In the genomic region with DNA sequence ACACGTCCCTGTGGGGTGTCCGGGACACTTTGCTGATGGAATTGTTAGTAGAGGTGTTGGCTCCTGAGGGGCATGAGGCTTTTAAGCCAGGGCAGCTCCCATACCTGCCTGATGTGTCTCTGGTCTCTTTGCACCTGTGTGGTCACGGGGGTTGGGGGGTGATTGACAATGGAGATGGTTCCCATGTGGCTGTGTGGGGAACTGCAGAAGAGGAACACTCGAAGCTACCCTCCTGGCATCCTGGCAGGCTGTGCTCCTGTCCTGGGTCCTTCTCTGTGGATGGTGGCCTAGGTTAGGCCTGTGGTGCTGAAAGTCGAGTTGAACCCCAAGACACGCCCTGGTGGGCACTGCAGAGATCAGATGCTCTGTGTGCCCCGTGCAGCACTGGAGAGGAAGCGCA, we compare ENCODE assay signal across 12 cellular contexts.
DNase-seq lines count a peak whose midpoint lies in the region; ATAC-seq, FAIRE-seq and TF ChIP-seq lines count a peak whose summit lies in the region.
"Had no signal": no experiment of that assay in that cellular context is flagged by ENCODE, and none has a peak within 500 bp of the region (broad histone marks: within the 10 kb centered on the region; RNA-seq: fewer than 3 reads in every experiment).

No MANE protein-coding gene starts in this region.

- no peak for FAIRE-seq in HepG2 (lab: Jason Lieb, UNC)

- TF ChIP-seq POLR2A in HepG2 (IDR thresholded peaks at IDR 0.05; ENCODE audit: insufficient read depth in 1 of 2, low read depth in 2 of 2, low read length in 2 of 2) (no peak), right lobe of liver (IDR thresholded peaks at IDR 0.05) (no peak), thyroid gland (IDR thresholded peaks at IDR 0.05) (no peak)

- CTCF ChIA-PET in HepG2 (lab: Yijun Ruan, JAX; ENCODE audit: low intra/inter-chr PET ratio, low total read pairs) = no interaction called here
- CTCF ChIA-PET in PC-9 (lab: Charles Lee) = interaction anchor here (0.6 kb wide), 1 partner anchor 31 kb away, joined by 3 read pairs; no protein-coding TSS in a partner anchor

- H3K4me2 ChIP-seq in HepG2 (ENCODE audit: low read depth, low read length) = no peak overlapping the region
- no peak overlapping the region for H3K4me2 ChIP-seq in PC-9

- H3K79me2 ChIP-seq in HepG2 (ENCODE audit: insufficient read depth, low read length) = no peaks in the 10 kb centered on the region
- no peaks in the 10 kb centered on the region for H3K79me2 ChIP-seq in PC-9 (ENCODE audit: low read depth)

- H3F3A ChIP-seq in PC-9 (ENCODE audit: insufficient read depth, low read depth) = peaks cover 1% of the 10 kb centered on the region; the same call in 1 of the 2 replicates

- peaks cover 0 to 52% of the 10 kb centered on the region in 2 experiments; a peak in 3 of 5 replicates for H3K27me3 ChIP-seq in HepG2 (ENCODE audit: control insufficient read depth in 1 of 2, insufficient read depth in 2 of 2, low read length in 2 of 2)
- no peaks in the 10 kb centered on the region for H3K27me3 ChIP-seq in right lobe of liver
- H3K27me3 ChIP-seq in PC-9 (ENCODE audit: insufficient read depth, low read depth) = no peaks in the 10 kb centered on the region; the same call in 1 of the 2 replicates
- H3K27me3 ChIP-seq in foreskin keratinocyte = peaks cover 3% of the 10 kb centered on the region
- H3K27me3 ChIP-seq in thyroid gland = no peaks in the 10 kb centered on the region
- no peaks in the 10 kb centered on the region for H3K27me3 ChIP-seq in psoas muscle (ENCODE audit: insufficient read depth in 3 of 3, low read length in 2 of 3)

- H3K9me2 ChIP-seq in PC-9 (ENCODE audit: insufficient read depth) = no peaks in the 10 kb centered on the region

- no peak for DNase-seq in HepG2 (ENCODE audit: low spot score)
- DNase-seq in right lobe of liver = no peak
- DNase-seq in PC-9 = no peak
- DNase-seq in foreskin keratinocyte = no peak
- DNase-seq in thyroid gland = no peak
- no peak for DNase-seq in psoas muscle
- DNase-seq in NCI-H345 treated with DMSO at 0.1 percent for 48 hours (lab: John Stamatoyannopoulos, UW; ENCODE audit: unreplicated experiment) = no peak
- DNase-seq in AG08396 (ENCODE audit: low spot score) = no peak
- DNase-seq: effector CD4-positive, alpha-beta T cell; head of caudate nucleus; left ventricle myocardium superior; NCI-H345 had no signal

- H3K9me3 ChIP-seq in HepG2 (ENCODE audit: low read length) (no peaks in the 10 kb centered on the region), right lobe of liver (no peaks in the 10 kb centered on the region), PC-9 (ENCODE audit: insufficient read depth, low read depth) (no peaks in the 10 kb centered on the region), thyroid gland (no peaks in the 10 kb centered on the region), psoas muscle (no peaks in the 10 kb centered on the region)

- ATAC-seq in HepG2 (peak; percentile 79), right lobe of liver (no peak), foreskin keratinocyte (peak; percentile 62), psoas muscle (no peak)
- ATAC-seq: left ventricle myocardium superior had no signal

- intact Hi-C loops in HepG2 (cut with micrococcal nuclease; ENCODE audit: unreplicated experiment) (no loop called here), right lobe of liver (cut with DNase I) (no loop called here), PC-9 (cut with micrococcal nuclease; ENCODE audit: unreplicated experiment) (no loop called here), thyroid gland (cut with DNase I) (no loop called here), psoas muscle (cut with DNase I) (no loop called here)

- in situ Hi-C loops in HepG2 (cut with HindIII; ENCODE audit: extremely low pct_ligation_motif_present, low pct_unique_long_range_greater_than_20kb) = no loop called here

- H3K27ac ChIP-seq in HepG2 (ENCODE audit: extremely low read length, insufficient read depth, low read length) (no peak overlapping the region), right lobe of liver (no peak overlapping the region), PC-9 (no peak overlapping the region), foreskin keratinocyte (no peak overlapping the region), thyroid gland (peak overlapping the region in 2 of 3 donors; percentile 17 to 50), psoas muscle (no peak overlapping the region)

- WGBS in HepG2 (ENCODE audit: low lambda C conversion rate) = 0% methylated on average over 3 of the region's 8 CpGs
- WGBS in right lobe of liver (ENCODE audit: insufficient coverage, low coverage, low lambda C conversion rate, missing lambda C conversion rate) = 73% methylated on average over 2 of the region's 8 CpGs
- WGBS in thyroid gland, 2 donors = 73 to 82% methylated on average over 5 to 6 of the region's 8 CpGs
- 80 to 82% (median 81%) methylated on average over 8 of the region's 8 CpGs for WGBS in psoas muscle, 3 donors

- TF ChIP-seq EP300 in HepG2 (IDR thresholded peaks at IDR 0.05; ENCODE audit: low read depth in 2 of 2, low read length in 2 of 2) (no peak), HepG2 (CRISPR knock-in tag; IDR thresholded peaks at IDR 0.05; ENCODE audit: borderline replicate concordance) (no peak)

- H3K4me3 ChIP-seq in HepG2 (replicated peaks in 1 of 3; ENCODE audit: insufficient read depth in 1 of 3, low read depth in 2 of 3, low read length in 3 of 3) = no peak overlapping the region
- H3K4me3 ChIP-seq in right lobe of liver = no peak overlapping the region
- no peak overlapping the region for H3K4me3 ChIP-seq in PC-9
- H3K4me3 ChIP-seq in thyroid gland (replicated peaks in 1 of 3) = no peak overlapping the region
- H3K4me3 ChIP-seq in psoas muscle = no peak overlapping the region

- no peak overlapping the region for H2AFZ ChIP-seq in HepG2 (ENCODE audit: low read length)
- H2AFZ ChIP-seq in PC-9 = no peak overlapping the region

- no peaks in the 10 kb centered on the region for H3K36me3 ChIP-seq in HepG2 (replicated peaks in 1 of 2; ENCODE audit: control insufficient read depth in 1 of 2, insufficient read depth in 2 of 2, low read length in 2 of 2)
- H3K36me3 ChIP-seq in right lobe of liver = no peaks in the 10 kb centered on the region
- no peaks in the 10 kb centered on the region for H3K36me3 ChIP-seq in PC-9 (ENCODE audit: low read depth)
- H3K36me3 ChIP-seq in thyroid gland = no peaks in the 10 kb centered on the region
- H3K36me3 ChIP-seq in psoas muscle (ENCODE audit: insufficient read depth in 1 of 2, low read depth in 1 of 2) = no peaks in the 10 kb centered on the region

- TF ChIP-seq CTCF in HepG2 (CRISPR knock-in tag; IDR thresholded peaks at IDR 0.05) = peak; percentile 20
- TF ChIP-seq CTCF in right lobe of liver (IDR thresholded peaks at IDR 0.05) = no peak
- TF ChIP-seq CTCF in PC-9 (conservative IDR thresholded peaks at IDR 0.05) = peak; percentile 43
- peak; percentile 29 for TF ChIP-seq CTCF in foreskin keratinocyte (conservative IDR thresholded peaks at IDR 0.05)
- TF ChIP-seq CTCF in thyroid gland (IDR thresholded peaks at IDR 0.05) = no peak
- TF ChIP-seq CTCF in psoas muscle (IDR thresholded peaks at IDR 0.05) = no peak

- BruUV-seq in HepG2 (replicated peaks; lab: Mats Ljungman, UMichigan) = no TSS peak
- no TSS peak for BruUV-seq in PC-9 (replicated peaks; lab: Mats Ljungman, UMichigan)

- no peak overlapping the region for H3K9ac ChIP-seq in HepG2 (ENCODE audit: insufficient read depth, low read depth, low read length)

- POLR2A ChIA-PET in HepG2 (lab: Yijun Ruan, JAX) (no interaction called here), PC-9 (lab: Charles Lee; ENCODE audit: unreplicated experiment) (no interaction called here)

- H4K20me1 ChIP-seq in HepG2 (ENCODE audit: insufficient read depth, low read length) (no peaks in the 10 kb centered on the region), PC-9 (ENCODE audit: insufficient read depth) (no peaks in the 10 kb centered on the region)

- TF ChIP-seq RAD21 in HepG2 (CRISPR knock-in tag; IDR thresholded peaks at IDR 0.05) = no peak

- H3K4me1 ChIP-seq in HepG2 (ENCODE audit: insufficient read depth, low read length) (peaks cover 29% of the 10 kb centered on the region), right lobe of liver (no peaks in the 10 kb centered on the region), PC-9 (replicated peaks; ENCODE audit: insufficient read depth) (peaks cover 4% of the 10 kb centered on the region), foreskin keratinocyte (no peaks in the 10 kb centered on the region), thyroid gland (peaks cover 2 to 7% of the 10 kb centered on the region in 2 donors), psoas muscle (no peaks in the 10 kb centered on the region)

TF ChIP-seq in HepG2, 621 proteins besides CTCF, POLR2A, EP300 and RAD21 (continues in another document):
- TF ChIP-seq, protein P1, sequence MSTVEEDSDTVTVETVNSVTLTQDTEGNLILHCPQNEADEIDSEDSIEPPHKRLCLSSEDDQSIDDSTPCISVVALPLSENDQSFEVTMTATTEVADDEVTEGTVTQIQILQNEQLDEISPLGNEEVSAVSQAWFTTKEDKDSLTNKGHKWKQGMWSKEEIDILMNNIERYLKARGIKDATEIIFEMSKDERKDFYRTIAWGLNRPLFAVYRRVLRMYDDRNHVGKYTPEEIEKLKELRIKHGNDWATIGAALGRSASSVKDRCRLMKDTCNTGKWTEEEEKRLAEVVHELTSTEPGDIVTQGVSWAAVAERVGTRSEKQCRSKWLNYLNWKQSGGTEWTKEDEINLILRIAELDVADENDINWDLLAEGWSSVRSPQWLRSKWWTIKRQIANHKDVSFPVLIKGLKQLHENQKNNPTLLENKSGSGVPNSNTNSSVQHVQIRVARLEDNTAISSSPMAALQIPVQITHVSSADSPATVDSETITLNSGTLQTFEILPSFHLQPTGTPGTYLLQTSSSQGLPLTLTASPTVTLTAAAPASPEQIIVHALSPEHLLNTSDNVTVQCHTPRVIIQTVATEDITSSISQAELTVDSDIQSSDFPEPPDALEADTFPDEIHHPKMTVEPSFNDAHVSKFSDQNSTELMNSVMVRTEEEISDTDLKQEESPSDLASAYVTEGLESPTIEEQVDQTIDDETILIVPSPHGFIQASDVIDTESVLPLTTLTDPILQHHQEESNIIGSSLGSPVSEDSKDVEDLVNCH (CRISPR knock-in tag; IDR thresholded peaks at IDR 0.05) = no peak
- TF ChIP-seq, protein P2, sequence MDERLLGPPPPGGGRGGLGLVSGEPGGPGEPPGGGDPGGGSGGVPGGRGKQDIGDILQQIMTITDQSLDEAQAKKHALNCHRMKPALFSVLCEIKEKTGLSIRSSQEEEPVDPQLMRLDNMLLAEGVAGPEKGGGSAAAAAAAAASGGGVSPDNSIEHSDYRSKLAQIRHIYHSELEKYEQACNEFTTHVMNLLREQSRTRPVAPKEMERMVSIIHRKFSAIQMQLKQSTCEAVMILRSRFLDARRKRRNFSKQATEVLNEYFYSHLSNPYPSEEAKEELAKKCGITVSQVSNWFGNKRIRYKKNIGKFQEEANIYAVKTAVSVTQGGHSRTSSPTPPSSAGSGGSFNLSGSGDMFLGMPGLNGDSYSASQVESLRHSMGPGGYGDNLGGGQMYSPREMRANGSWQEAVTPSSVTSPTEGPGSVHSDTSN (CRISPR knock-in tag; IDR thresholded peaks at IDR 0.05) = peak; percentile 46; the same call in 1 of the 2 replicates
- TF ChIP-seq CBX1 (IDR thresholded peaks at IDR 0.05; ENCODE audit: low read depth) = no peak
- TF ChIP-seq, protein P3, sequence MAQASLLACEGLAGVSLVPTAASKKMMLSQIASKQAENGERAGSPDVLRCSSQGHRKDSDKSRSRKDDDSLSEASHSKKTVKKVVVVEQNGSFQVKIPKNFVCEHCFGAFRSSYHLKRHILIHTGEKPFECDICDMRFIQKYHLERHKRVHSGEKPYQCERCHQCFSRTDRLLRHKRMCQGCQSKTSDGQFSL (CRISPR knock-in tag; IDR thresholded peaks at IDR 0.05) = peak; percentile 91

Comparison
In these comparisons a context has a peak if more than half of its experiments do, and no peak if none do; other contexts are left out.
1. ATAC-seq: peak in HepG2 (single experiment) and foreskin keratinocyte (single experiment); none in right lobe of liver (0 of 4) and psoas muscle (0 of 4).
2. CTCF ChIP-seq: peak in HepG2 (single experiment), PC-9 (single experiment) and foreskin keratinocyte (single experiment); none in right lobe of liver (0 of 4), thyroid gland (0 of 6) and psoas muscle (single experiment).
3. H3K27ac ChIP-seq: peak in thyroid gland (2 of 3); none in HepG2 (single experiment), right lobe of liver (0 of 3), PC-9 (single experiment), foreskin keratinocyte (single experiment) and psoas muscle (single experiment).